ENCODE assay signal across 1 cellular context in the genomic region with DNA sequence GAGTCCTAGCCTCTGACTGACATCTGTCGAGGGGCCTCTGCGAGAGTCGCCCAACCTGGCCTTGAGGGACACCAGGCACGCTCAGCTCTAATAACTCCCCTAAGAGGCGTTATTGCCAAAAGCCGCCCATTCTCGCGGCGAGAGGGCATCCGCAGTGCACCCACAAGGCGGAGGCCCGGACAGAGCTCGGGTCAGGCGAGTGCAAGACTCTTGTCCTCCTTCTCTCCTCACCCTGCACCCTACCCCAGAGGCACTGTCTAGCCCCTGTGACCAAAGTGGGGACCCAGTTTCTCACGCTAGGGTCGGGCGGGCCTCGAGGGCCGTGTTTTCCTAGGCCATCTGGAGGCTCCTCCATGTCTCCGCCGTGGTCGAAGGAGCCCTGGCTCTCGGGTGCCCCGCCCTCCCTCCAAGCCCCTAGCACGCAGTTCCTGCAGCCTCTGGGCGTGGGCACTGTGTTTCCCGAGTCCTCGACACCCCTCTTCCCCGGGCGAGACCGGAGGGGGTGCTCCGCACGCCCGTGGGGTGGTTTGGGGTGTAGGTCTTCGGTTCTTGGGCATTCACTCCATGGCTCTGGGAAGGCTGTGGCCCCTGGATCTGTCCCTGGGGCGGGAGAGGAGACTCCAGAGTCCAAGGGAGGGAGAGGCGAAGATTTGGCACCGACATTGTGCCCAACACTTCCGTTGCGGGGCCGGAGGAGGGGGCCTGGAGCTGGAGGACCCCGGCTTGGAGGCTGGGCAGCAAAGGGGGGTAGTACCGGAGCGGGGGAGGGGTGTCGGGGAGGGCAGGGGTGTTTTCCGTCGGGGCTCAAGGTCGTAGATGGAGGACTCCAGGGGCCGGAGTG.
TF ChIP-seq lines count a peak whose summit lies in the region.

No MANE protein-coding gene starts in this region.

TF ChIP-seq in H1, 55 proteins besides CTCF, POLR2A, EP300 and RAD21:
- TF ChIP-seq RXRA (IDR thresholded peaks at IDR 0.05; ENCODE audit: insufficient read depth, low read depth, low read length): no peak
- no peak for TF ChIP-seq CREB1 (IDR thresholded peaks at IDR 0.05)
- no peak for TF ChIP-seq ZNF274 (IDR thresholded peaks at IDR 0.05; ENCODE audit: borderline replicate concordance, extremely low read depth, low read length)
- TF ChIP-seq TAF1 (IDR thresholded peaks at IDR 0.05; ENCODE audit: low read depth, low read length): no peak
- TF ChIP-seq KDM4A (IDR thresholded peaks at IDR 0.05; ENCODE audit: low read depth, low read length, severe bottlenecking): peak; percentile 53
- TF ChIP-seq RBBP5 (IDR thresholded peaks at IDR 0.05; ENCODE audit: borderline replicate concordance, low read depth, low read length): 0 out of 2 replicates have a peak, but pooled peaks have one; percentile 14
- TF ChIP-seq, protein P1, sequence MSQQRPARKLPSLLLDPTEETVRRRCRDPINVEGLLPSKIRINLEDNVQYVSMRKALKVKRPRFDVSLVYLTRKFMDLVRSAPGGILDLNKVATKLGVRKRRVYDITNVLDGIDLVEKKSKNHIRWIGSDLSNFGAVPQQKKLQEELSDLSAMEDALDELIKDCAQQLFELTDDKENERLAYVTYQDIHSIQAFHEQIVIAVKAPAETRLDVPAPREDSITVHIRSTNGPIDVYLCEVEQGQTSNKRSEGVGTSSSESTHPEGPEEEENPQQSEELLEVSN (IDR thresholded peaks at IDR 0.05): 0 out of 2 replicates have a peak, but pooled peaks have one; percentile 14
- TF ChIP-seq, protein P2, sequence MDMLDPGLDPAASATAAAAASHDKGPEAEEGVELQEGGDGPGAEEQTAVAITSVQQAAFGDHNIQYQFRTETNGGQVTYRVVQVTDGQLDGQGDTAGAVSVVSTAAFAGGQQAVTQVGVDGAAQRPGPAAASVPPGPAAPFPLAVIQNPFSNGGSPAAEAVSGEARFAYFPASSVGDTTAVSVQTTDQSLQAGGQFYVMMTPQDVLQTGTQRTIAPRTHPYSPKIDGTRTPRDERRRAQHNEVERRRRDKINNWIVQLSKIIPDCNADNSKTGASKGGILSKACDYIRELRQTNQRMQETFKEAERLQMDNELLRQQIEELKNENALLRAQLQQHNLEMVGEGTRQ (IDR thresholded peaks at IDR 0.05; ENCODE audit: low read length): no peak
- TF ChIP-seq SP4 (IDR thresholded peaks at IDR 0.05; ENCODE audit: low read length): no peak
- no peak for TF ChIP-seq TBP (IDR thresholded peaks at IDR 0.05; ENCODE audit: low read depth, low read length)
- TF ChIP-seq JUN (IDR thresholded peaks at IDR 0.05; ENCODE audit: low read depth, low read length): no peak
- TF ChIP-seq SUZ12 (IDR thresholded peaks at IDR 0.05; ENCODE audit: low read length): peak; percentile 90
- TF ChIP-seq, protein P3, sequence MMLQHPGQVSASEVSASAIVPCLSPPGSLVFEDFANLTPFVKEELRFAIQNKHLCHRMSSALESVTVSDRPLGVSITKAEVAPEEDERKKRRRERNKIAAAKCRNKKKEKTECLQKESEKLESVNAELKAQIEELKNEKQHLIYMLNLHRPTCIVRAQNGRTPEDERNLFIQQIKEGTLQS (IDR thresholded peaks at IDR 0.05; ENCODE audit: insufficient read depth, low read depth, low read length): no peak
- no peak for TF ChIP-seq CTBP2 (IDR thresholded peaks at IDR 0.05; ENCODE audit: borderline replicate concordance, insufficient read depth, insufficient read length, low read length)
- TF ChIP-seq EZH2 (IDR thresholded peaks at IDR 0.05; ENCODE audit: low read depth, low read length, severe bottlenecking): peak; percentile 80
TF ChIP-seq in H1: peak in this region for 5.
